ENCODE assay signal across 34 cellular contexts in the genomic region with DNA sequence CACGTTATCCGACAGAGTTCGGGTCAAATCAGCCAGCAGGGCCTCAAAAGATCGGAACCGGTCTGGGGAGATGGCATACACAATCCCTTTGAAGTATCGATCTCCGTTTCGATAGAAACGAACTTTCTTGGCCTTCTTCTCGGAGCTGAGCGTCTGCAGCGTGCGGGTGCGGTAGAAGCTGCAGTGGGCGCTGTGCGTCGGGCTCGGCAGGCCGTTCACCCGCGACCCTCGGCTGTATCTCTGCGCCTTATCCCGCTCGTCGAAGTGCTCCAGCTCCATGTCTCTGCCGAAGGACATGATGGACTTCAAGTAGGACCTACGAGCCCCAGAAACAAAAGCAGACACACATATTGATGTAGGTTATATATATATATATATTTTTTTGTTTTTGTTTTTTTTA.
"Had no signal": no experiment of that assay in that cellular context is flagged by ENCODE, and none has a peak within 500 bp of the region (broad histone marks: within the 10 kb centered on the region; RNA-seq: fewer than 3 reads in every experiment).

No MANE protein-coding gene starts in this region.

- DNase-seq: Karpas-422, Kasumi-1, MG63, MM.1S, MV-4-11, NCI-H1048, NCI-H1092, NCI-H1092 treated with DMSO at 0.1 percent for 48 hours, NCI-H1105, NCI-H1105 treated with DMSO at 0.1 percent for 48 hours, NCI-H1417, NCI-H1417 treated with DMSO at 0.1 percent for 48 hours, NCI-H1436, NCI-H1436 treated with DMSO at 0.1 percent for 48 hours, NCI-H146, NCI-H1694, NCI-H1694 treated with DMSO at 0.1 percent for 48 hours, NCI-H187, NCI-H187 treated with DMSO at 0.1 percent for 48 hours, NCI-H1930, NCI-H2029, NCI-H2029 treated with DMSO at 0.1 percent for 48 hours, NCI-H2081, NCI-H2081 treated with DMSO at 0.1 percent for 48 hours, NCI-H2107, NCI-H2171, NCI-H2171 treated with DMSO at 0.1 percent for 48 hours, NCI-H2227 treated with DMSO at 0.1 percent for 48 hours, NCI-H226, NCI-H345, NCI-H446, NCI-H446 treated with DMSO at 0.1 percent for 48 hours, NCI-H510A had no signal

- H3K9ac ChIP-seq: KMS-11 had no signal

- H3K4me2 ChIP-seq: KMS-11 had no signal

- H3K9me3 ChIP-seq: MG63 had no signal

- H3K27ac ChIP-seq: KMS-11 had no signal

- H3K4me3 ChIP-seq: MG63 had no signal

- H3K27me3 ChIP-seq: MG63 had no signal

- H3K36me3 ChIP-seq: MG63 had no signal
